Comparison of ENCODE assay signal across 9 cellular contexts in genomic region chr2:180980185-180980942, GRCh38. TPM values are rescaled to one million over a fixed set of nuclear protein-coding genes. Genes with fewer than 3 reads are reported as not detected.
DNase-seq lines count a peak whose midpoint lies in the region; ATAC-seq, FAIRE-seq and TF ChIP-seq lines count a peak whose summit lies in the region.
"Had no signal": no experiment of that assay in that cellular context is flagged by ENCODE, and none has a peak within 500 bp of the region (broad histone marks: within the 10 kb centered on the region; RNA-seq: fewer than 3 reads in every experiment).

UBE2E3 (plus strand) TSS chr2:180980605; CDS start chr2:180982043, 1,438 bp downstream.

- TF ChIP-seq EP300 in HepG2 (IDR thresholded peaks at IDR 0.05; ENCODE audit: low read depth in 2 of 2, low read length in 2 of 2) = no peak
- TF ChIP-seq EP300 in HepG2 (CRISPR knock-in tag; IDR thresholded peaks at IDR 0.05; ENCODE audit: borderline replicate concordance) = no peak; the same call in 1 of the 2 replicates

- H3K27me3 Mint-ChIP-seq in dendritic cell treated with granulocyte-macrophage colony-stimulating factor and Interleukin-4, amounts not matched to agents 40 ng/mL and 50 ng/mL, for 4 days = peaks cover 6% of the 10 kb centered on the region

- H3K4me1 ChIP-seq in HepG2 (ENCODE audit: insufficient read depth, low read length) = peaks cover 58% of the 10 kb centered on the region

- H3K36me3 ChIP-seq in HepG2 (replicated peaks in 1 of 2; ENCODE audit: control insufficient read depth in 1 of 2, insufficient read depth in 2 of 2, low read length in 2 of 2) = no peaks in the 10 kb centered on the region

- peak within 1 kb of the TSS; percentile 95 for H3K27ac Mint-ChIP-seq in dendritic cell treated with granulocyte-macrophage colony-stimulating factor and Interleukin-4, amounts not matched to agents 40 ng/mL and 50 ng/mL, for 4 days

- no peaks in the 10 kb centered on the region for H3K9me3 Mint-ChIP-seq in dendritic cell treated with granulocyte-macrophage colony-stimulating factor and Interleukin-4, amounts not matched to agents 40 ng/mL and 50 ng/mL, for 4 days

- peaks cover 28% of the 10 kb centered on the region for H3K4me1 Mint-ChIP-seq in dendritic cell treated with granulocyte-macrophage colony-stimulating factor and Interleukin-4, amounts not matched to agents 40 ng/mL and 50 ng/mL, for 4 days (ENCODE audit: low read depth)

- H3K27ac ChIP-seq in HepG2 (ENCODE audit: extremely low read length, insufficient read depth, low read length) = peak within 1 kb of the TSS; percentile 57

- H3K9me3 ChIP-seq in HepG2 (ENCODE audit: low read length) = no peaks in the 10 kb centered on the region

- H3K4me2 ChIP-seq in HepG2 (ENCODE audit: low read depth, low read length) = peak within 1 kb of the TSS; percentile 90

- peak within 1 kb of the TSS; percentile 67 for H2AFZ ChIP-seq in HepG2 (ENCODE audit: low read length)

- ATAC-seq in GM18861 (IDR thresholded peaks at IDR 0.05; ENCODE audit: unreplicated experiment) (peak; percentile 72), HG03095 (IDR thresholded peaks at IDR 0.05; ENCODE audit: unreplicated experiment) (peak; percentile 67), HepG2 (peak; percentile 90)

- no peaks in the 10 kb centered on the region; a peak in 1 of 5 replicates for H3K27me3 ChIP-seq in HepG2 (ENCODE audit: control insufficient read depth in 1 of 2, insufficient read depth in 2 of 2, low read length in 2 of 2)

- H3K36me3 Mint-ChIP-seq in dendritic cell treated with granulocyte-macrophage colony-stimulating factor and Interleukin-4, amounts not matched to agents 40 ng/mL and 50 ng/mL, for 4 days (ENCODE audit: low read depth) = peaks cover 22% of the 10 kb centered on the region

- FAIRE-seq in HepG2 (lab: Jason Lieb, UNC) = no peak
- FAIRE-seq: TTC549 had no signal

- under 1% methylated on average over 31 of the region's 99 CpGs for WGBS in HepG2 (ENCODE audit: low lambda C conversion rate)

- H3K79me2 ChIP-seq in HepG2 (ENCODE audit: insufficient read depth, low read length) = peaks cover 32% of the 10 kb centered on the region

- peak; percentile 76 for DNase-seq in AG08395 (ENCODE audit: low spot score)
- DNase-seq in NCI-H510A (lab: John Stamatoyannopoulos, UW) = peak; percentile 88
- peak; percentile 62 for DNase-seq in activated CD4-positive, alpha-beta T cell treated with anti-CD3 and anti-CD28 coated beads, Interleukin-2, amount 50 U/mL, for 24 hours (ENCODE audit: low read depth in 1 of 2, low spot score in 1 of 2)
- DNase-seq in HepG2 (ENCODE audit: low spot score) = peak; percentile 67
- peak; percentile 76 for DNase-seq in stimulated activated CD4-positive, alpha-beta T cell treated with anti-CD3 and anti-CD28 coated beads, Interleukin-4, amount 100 ng/mL, for 1 hour

- no TSS peak for BruUV-seq in HepG2 (replicated peaks; lab: Mats Ljungman, UMichigan)

- H3K4me3 ChIP-seq in HepG2 (replicated peaks in 1 of 3; ENCODE audit: insufficient read depth in 1 of 3, low read depth in 2 of 3, low read length in 3 of 3) = peak within 1 kb of the TSS; percentile 66 to 100 (median 86)

- TF ChIP-seq CTCF in HepG2 (CRISPR knock-in tag; IDR thresholded peaks at IDR 0.05) = peak; percentile 73

- no peaks in the 10 kb centered on the region for H4K20me1 ChIP-seq in HepG2 (ENCODE audit: insufficient read depth, low read length)

- in situ Hi-C loops in HepG2 (cut with HindIII; ENCODE audit: extremely low pct_ligation_motif_present, low pct_unique_long_range_greater_than_20kb) = loop anchor here (10.0 kb wide), 1 partner anchor 216 kb away; no protein-coding TSS in a partner anchor

- TF ChIP-seq RAD21 in HepG2 (CRISPR knock-in tag; IDR thresholded peaks at IDR 0.05) = peak; percentile 85; the same call in 1 of the 2 replicates

- CTCF ChIA-PET in HepG2 (lab: Yijun Ruan, JAX; ENCODE audit: low intra/inter-chr PET ratio, low total read pairs) = no interaction called here

- TF ChIP-seq POLR2A in HepG2 (IDR thresholded peaks at IDR 0.05; ENCODE audit: insufficient read depth in 1 of 2, low read depth in 2 of 2, low read length in 2 of 2) = peak; percentile 60 to 76

- H3K4me3 Mint-ChIP-seq in dendritic cell treated with granulocyte-macrophage colony-stimulating factor and Interleukin-4, amounts not matched to agents 40 ng/mL and 50 ng/mL, for 4 days = peak within 1 kb of the TSS; percentile 96

- POLR2A ChIA-PET in HepG2 (lab: Yijun Ruan, JAX) = interaction anchor here (0.7 to 2.0 kb wide), 6 partner anchors 10 to 973 kb away, joined by 3 to 8 read pairs (median 4); partner anchors contain the start of gene CWC22

- H3K9ac ChIP-seq in HepG2 (ENCODE audit: insufficient read depth, low read depth, low read length) = peak within 1 kb of the TSS; percentile 90

- intact Hi-C loops in dendritic cell treated with granulocyte-macrophage colony-stimulating factor and Interleukin-4, amounts not matched to agents 40 ng/mL and 50 ng/mL, for 4 days (cut with micrococcal nuclease) = loop anchor here (5.0 to 10.0 kb wide), 2 partner anchors 482 to 914 kb away; partner anchors contain the start of gene ITPRID2
- intact Hi-C loops in HepG2 (cut with micrococcal nuclease; ENCODE audit: unreplicated experiment) = loop anchor here (1.0 to 10.0 kb wide), 6 partner anchors 42 to 976 kb away; partner anchors contain the start of gene CWC22

TF ChIP-seq in HepG2, 621 proteins besides CTCF, POLR2A, EP300 and RAD21 (continues in another document):
- TF ChIP-seq ZSCAN20 (CRISPR knock-in tag; IDR thresholded peaks at IDR 0.05; ENCODE audit: borderline replicate concordance) (no peak), ZNF644 (CRISPR knock-in tag; IDR thresholded peaks at IDR 0.05; ENCODE audit: low read depth) (no peak), ZNF207 (IDR thresholded peaks at IDR 0.05; ENCODE audit: borderline replicate concordance) (no peak), FOXO1 (CRISPR knock-in tag; IDR thresholded peaks at IDR 0.05) (no peak), KMT2A (CRISPR knock-in tag; IDR thresholded peaks at IDR 0.05) (peak; percentile 67), ZNF337 (CRISPR knock-in tag; IDR thresholded peaks at IDR 0.05; ENCODE audit: borderline replicate concordance, low read depth) (no peak), ZNF83 (CRISPR knock-in tag; IDR thresholded peaks at IDR 0.05; ENCODE audit: borderline replicate concordance) (no peak), ZNF800 (CRISPR knock-in tag; IDR thresholded peaks at IDR 0.05) (0 out of 2 replicates have a peak, but pooled peaks have one; percentile 31), CCAR2 (optimal IDR thresholded peaks at IDR 0.05; ENCODE audit: low read depth, low read length) (no peak), STAT5B (CRISPR knock-in tag; IDR thresholded peaks at IDR 0.05) (no peak)

RNA-seq across cellular contexts. Expression of gene UBE2E3, which starts in this region (rescaled TPM):
- 45.7 and 54.0 TPM in 2 replicates for total RNA-seq in HepG2 (2016; rRNA removed; fragmentation: Illumina TruSeq; extraction: Trizol)
- total RNA-seq in HepG2 (2016; cell fraction: cytosol; rRNA removed; fragmentation: Illumina TruSeq; extraction: Trizol; ENCODE audit: low read depth) = 98.1 and 99.1 TPM in 2 replicates
- 42.2 and 44.6 TPM in 2 replicates for total RNA-seq in HepG2 (2016; cell fraction: insoluble cytoplasmic fraction; rRNA removed; fragmentation: Illumina TruSeq; extraction: Trizol)
- 150 and 161 TPM in 2 replicates for total RNA-seq in HepG2 (2016; cell fraction: membrane; rRNA removed; fragmentation: Illumina TruSeq; extraction: Trizol)
- 37.2 and 38.3 TPM in 2 replicates for total RNA-seq in HepG2 (2016; cell fraction: nucleus; rRNA removed; fragmentation: Illumina TruSeq; extraction: Trizol)
- polyA plus RNA-seq in HepG2 (2011; rRNA removed) = 71.1 and 92.6 TPM in 2 replicates
- polyA plus RNA-seq in HepG2 (2011; cell fraction: cytosol; rRNA removed) = 51.7 and 78.4 TPM in 2 replicates
- 29.0 and 29.4 TPM in 2 replicates for polyA plus RNA-seq in HepG2 (2011; cell fraction: nucleus; rRNA removed)
- polyA plus RNA-seq in HepG2 (2012) = 67.5 and 81.2 TPM in 2 replicates
- polyA plus RNA-seq in HepG2 (2016; cell fraction: cytosol; fragmentation: Illumina TruSeq; extraction: Trizol; ENCODE audit: low read depth) = 250 and 280 TPM in 2 replicates
- 88.7 and 101 TPM in 2 replicates for polyA plus RNA-seq in HepG2 (2016; cell fraction: insoluble cytoplasmic fraction; fragmentation: Illumina TruSeq; extraction: Trizol; ENCODE audit: low read depth)
- 278 and 299 TPM in 2 replicates for polyA plus RNA-seq in HepG2 (2016; cell fraction: membrane; fragmentation: Illumina TruSeq; extraction: Trizol; ENCODE audit: low read depth)
- 72.9 and 73.7 TPM in 2 replicates for polyA plus RNA-seq in HepG2 (2016; cell fraction: nucleus; fragmentation: Illumina TruSeq; extraction: Trizol; ENCODE audit: insufficient read depth, low read depth)
- polyA minus RNA-seq in HepG2 (2011; rRNA and poly(A)+ RNA removed; ENCODE audit: low replicate concordance) = 21.8 and 41.5 TPM in 2 replicates
- 24.7 and 28.5 TPM in 2 replicates for polyA minus RNA-seq in HepG2 (2011; cell fraction: cytosol; rRNA and poly(A)+ RNA removed)
- 77.0 and 86.5 TPM in 2 replicates for polyA minus RNA-seq in HepG2 (2011; cell fraction: nucleus; rRNA and poly(A)+ RNA removed)

Comparison
In these comparisons a context has a peak if more than half of its experiments do, and no peak if none do; other contexts are left out.
1. Peak in every context shown above with its lines: DNase-seq, ATAC-seq, H3K4me3 ChIP-seq and H3K27ac ChIP-seq.